21 cellular contexts compared by ENCODE assay signal in the genomic region with DNA sequence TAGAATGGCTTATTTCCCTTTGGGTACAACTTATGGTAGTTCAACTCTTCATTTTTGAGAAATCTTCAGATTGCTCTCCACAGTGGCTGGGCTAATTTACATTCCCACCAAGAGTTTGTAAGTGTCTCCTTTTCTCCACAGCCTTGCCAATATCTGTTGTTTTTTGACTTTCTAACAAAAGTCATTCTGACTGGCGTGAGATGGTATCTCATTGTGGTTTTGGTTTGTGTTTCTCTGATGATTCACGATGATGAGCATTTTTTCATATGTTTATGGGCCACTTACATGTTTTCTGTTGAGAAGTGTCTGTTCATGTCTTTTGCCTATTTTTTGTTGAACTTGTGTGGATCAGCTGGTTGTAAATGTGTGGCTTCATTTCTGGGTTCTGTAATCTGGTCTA.
"Had no signal": no experiment of that assay in that cellular context is flagged by ENCODE, and none has a peak within 500 bp of the region (broad histone marks: within the 10 kb centered on the region; RNA-seq: fewer than 3 reads in every experiment).

No MANE protein-coding gene starts in this region.

- H3K4me3 Mint-ChIP-seq: activated CD4-positive, alpha-beta T cell treated with anti-CD3 and anti-CD28 coated beads, Interleukin-2, amount 10 ng/mL, durations not matched to agents 7 days and 5 days; activated CD8-positive, alpha-beta T cell treated with anti-CD3 and anti-CD28 coated beads, Interleukin-2, amount 10 ng/mL, durations not matched to agents 7 days and 5 days; endodermal cell; naive B cell; neural crest cell; stimulated activated naive CD8-positive, alpha-beta T cell treated with anti-CD3 and anti-CD28 coated beads, Interleukin-15, Interleukin-2, amounts not matched to agents 100 ng/mL and 50 ng/mL, for 24 hours; T-helper 1 cell treated with Interleukin-12 subunit alpha and Interleukin-12 subunit beta and Interleukin-4 antibody, amounts not matched to agents 30 μg/mL and 1 μg/mL, for 36 hours had no signal

- ATAC-seq: activated CD4-positive, CD25-positive, alpha-beta regulatory T cell treated with anti-CD3 and anti-CD28 coated beads, Interleukin-2, amount 50 U/mL, for 24 hours; activated CD8-positive, alpha-beta T cell treated with anti-CD3 and anti-CD28 coated beads, Interleukin-2, amount 10 ng/mL, durations not matched to agents 7 days and 5 days; gastrocnemius medialis; heart left ventricle had no signal

- H3K36me3 Mint-ChIP-seq: naive B cell had no signal

- H3K4me1 Mint-ChIP-seq: activated CD4-positive, alpha-beta T cell treated with anti-CD3 and anti-CD28 coated beads, Interleukin-2, amount 10 ng/mL, durations not matched to agents 7 days and 5 days; endodermal cell; naive B cell had no signal

- H3K27ac ChIP-seq: adrenal gland, gastrocnemius medialis, heart left ventricle, left ventricle myocardium inferior, tibial nerve, uterus had no signal

- H3K27me3 ChIP-seq: adrenal gland, gastrocnemius medialis, heart left ventricle, tibial nerve, uterus had no signal

- H3K27ac Mint-ChIP-seq: activated CD4-positive, alpha-beta T cell treated with anti-CD3 and anti-CD28 coated beads, Interleukin-2, amount 10 ng/mL, durations not matched to agents 7 days and 5 days; activated CD8-positive, alpha-beta T cell treated with anti-CD3 and anti-CD28 coated beads, Interleukin-2, amount 10 ng/mL, durations not matched to agents 7 days and 5 days; endodermal cell; naive B cell; stimulated activated naive CD8-positive, alpha-beta T cell treated with anti-CD3 and anti-CD28 coated beads, Interleukin-15, Interleukin-2, amounts not matched to agents 100 ng/mL and 50 ng/mL, for 24 hours; T-helper 1 cell treated with Interleukin-12 subunit alpha and Interleukin-12 subunit beta and Interleukin-4 antibody, amounts not matched to agents 30 μg/mL and 1 μg/mL, for 36 hours had no signal

- H3K27me3 Mint-ChIP-seq: activated CD4-positive, alpha-beta T cell treated with anti-CD3 and anti-CD28 coated beads, Interleukin-2, amount 10 ng/mL, durations not matched to agents 7 days and 5 days had no signal

- H3K9me3 ChIP-seq: adrenal gland, gastrocnemius medialis had no signal

- DNase-seq: activated CD4-positive, alpha-beta T cell treated with anti-CD3 and anti-CD28 coated beads, Interleukin-2, amount 10 ng/mL, durations not matched to agents 7 days and 5 days; activated CD8-positive, alpha-beta memory T cell treated with anti-CD3 and anti-CD28 coated beads, Interleukin-2, amount 50 U/mL, for 4 hours; activated CD8-positive, alpha-beta T cell treated with anti-CD3 and anti-CD28 coated beads, Interleukin-2, amount 10 ng/mL, durations not matched to agents 7 days and 5 days; activated effector memory CD4-positive, alpha-beta T cell treated with anti-CD3 and anti-CD28 coated beads, Interleukin-2, amount 50 U/mL, for 16 hours; activated naive CD4-positive, alpha-beta T cell treated with anti-CD3 and anti-CD28 coated beads, Interleukin-2, amount 50 U/mL, for 16 hours; activated T-cell treated with anti-CD3 and anti-CD28 coated beads, Interleukin-2, amount 50 U/mL, for 48 hours; adrenal gland; caudate nucleus; endodermal cell; erythroblast; gastrocnemius medialis; heart left ventricle; kidney glomerular epithelial cell; left ventricle myocardium inferior; naive B cell; uterus had no signal
